In the genomic region with DNA sequence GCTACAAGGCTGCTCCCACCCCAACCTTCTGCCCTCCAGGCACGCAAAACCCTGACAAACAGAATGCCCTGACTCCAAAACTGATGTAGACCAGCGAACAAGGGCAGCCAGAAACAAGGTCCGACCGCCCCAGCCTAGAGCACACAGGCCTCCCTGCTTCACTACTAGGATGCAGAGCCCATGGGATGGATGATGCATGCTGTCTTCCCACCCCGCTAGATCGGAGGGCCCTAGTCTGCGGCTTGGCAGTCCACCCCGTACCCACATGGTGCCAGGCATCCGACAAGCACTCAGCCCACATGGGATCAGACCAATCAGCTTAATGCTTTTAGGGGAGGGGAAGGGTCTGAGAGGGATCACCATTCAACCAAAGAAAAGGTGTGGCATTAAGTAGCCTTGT, we compare ENCODE assay signal across 8 cellular contexts.
A peak's percentile ranks its signal among the peaks of the same experiment; 100 is the strongest.
DNase-seq lines count a peak whose midpoint lies in the region; ATAC-seq and TF ChIP-seq lines count a peak whose summit lies in the region.

No MANE protein-coding gene starts in this region.

- H3K36me3 ChIP-seq in SU-DHL-6 (ENCODE audit: low read length) (peaks cover 9% of the 10 kb centered on the region), rectal smooth muscle tissue (ENCODE audit: control insufficient read depth, insufficient read depth, low read length) (no peaks in the 10 kb centered on the region)

- H3K79me2 ChIP-seq in SU-DHL-6 (ENCODE audit: insufficient read depth, low read length): peaks cover 64% of the 10 kb centered on the region

- ATAC-seq in HG02938 (IDR thresholded peaks at IDR 0.05; ENCODE audit: unreplicated experiment) (no peak), HG02588 (IDR thresholded peaks at IDR 0.05; ENCODE audit: unreplicated experiment) (no peak)

- H3K4me1 ChIP-seq in rectal smooth muscle tissue (ENCODE audit: control insufficient read depth, insufficient read depth, low read length): peaks cover 10% of the 10 kb centered on the region

- H3K27me3 ChIP-seq in SU-DHL-6 (ENCODE audit: low read length) (no peaks in the 10 kb centered on the region), rectal smooth muscle tissue (ENCODE audit: control insufficient read depth, insufficient read depth, low read length) (no peaks in the 10 kb centered on the region)

- TF ChIP-seq CTCF in GM12865 (IDR thresholded peaks at IDR 0.05; ENCODE audit: insufficient read depth, low read depth, low read length, missing control alignments) (no peak), SU-DHL-6 (IDR thresholded peaks at IDR 0.05; ENCODE audit: insufficient read depth, low read length, poor library complexity, severe bottlenecking) (no peak)

- H3K27ac ChIP-seq in SU-DHL-6 (ENCODE audit: low read depth, low read length) (peak overlapping the region; percentile 87), rectal smooth muscle tissue (ENCODE audit: low read depth, low read length) (peak overlapping the region; percentile 57)

- H3K4me3 ChIP-seq in GM12865 (ENCODE audit: low read depth, low read length) (peak overlapping the region; percentile 67), SU-DHL-6 (ENCODE audit: insufficient read depth, low read length, poor library complexity, severe bottlenecking) (peak overlapping the region; percentile 54), rectal smooth muscle tissue (ENCODE audit: low read length) (peak overlapping the region; percentile 73)

- no peaks in the 10 kb centered on the region for H3K9me3 ChIP-seq in SU-DHL-6 (ENCODE audit: insufficient read depth, low read length)

- H4K20me1 ChIP-seq in SU-DHL-6 (ENCODE audit: low read depth, low read length): no peaks in the 10 kb centered on the region

- peaks cover 48% of the 10 kb centered on the region for H3F3A ChIP-seq in SU-DHL-6 (ENCODE audit: insufficient read depth)

- H3K4me2 ChIP-seq in SU-DHL-6 (ENCODE audit: low read depth, low read length, poor library complexity, severe bottlenecking): peak overlapping the region; percentile 77

- no peak overlapping the region for H2AFZ ChIP-seq in SU-DHL-6 (ENCODE audit: low read depth, low read length, severe bottlenecking)

- H3K9ac ChIP-seq in SU-DHL-6 (ENCODE audit: low read length) (peak overlapping the region; percentile 69), rectal smooth muscle tissue (ENCODE audit: low read length) (peak overlapping the region; percentile 41)

- DNase-seq in GM12865 (ENCODE audit: low read depth) (no peak), fibroblast of gingiva (ENCODE audit: low read depth) (peak; percentile 30), NCI-H2171 (lab: John Stamatoyannopoulos, UW) (no peak), SKM-1 (lab: John Stamatoyannopoulos, UW; ENCODE audit: unreplicated experiment) (no peak)

- no peaks in the 10 kb centered on the region for H3K9me2 ChIP-seq in SU-DHL-6 (replicated peaks; ENCODE audit: insufficient read depth, low read length)
